In genomic region chr4:102827674-102828496, GRCh38 we compare ENCODE assay signal across 8 cellular contexts. TPM values are rescaled to one million over a fixed set of nuclear protein-coding genes. Genes with fewer than 3 reads are reported as not detected.
DNase-seq lines count a peak whose midpoint lies in the region; ATAC-seq and TF ChIP-seq lines count a peak whose summit lies in the region.

No MANE protein-coding gene starts in this region.

- peak overlapping the region; percentile 93 for H3K4me3 ChIP-seq in RWPE2 (ENCODE audit: severe bottlenecking)

- no peak overlapping the region for H2BK20ac ChIP-seq in H9 (ENCODE audit: low read depth, low read length, poor library complexity, severe bottlenecking)

- no CpG with 5 or more reads among the region's 50 CpGs for WGBS in H9 (ENCODE audit: extremely low coverage, insufficient read length, low lambda C conversion rate)

- H3K14ac ChIP-seq in H9 (ENCODE audit: insufficient read depth, low read length), result peak overlapping the region; percentile 99

- no peaks in the 10 kb centered on the region; a peak in 1 of 5 replicates for H3K9me3 Mint-ChIP-seq in H9
- H3K9me3 Mint-ChIP-seq in natural killer cell treated with Interleukin-12 subunit alpha and Interleukin-12 subunit beta and Interleukin-15 and Interleukin-18, amount 100 ng/mL, for 72 hours, result no peaks in the 10 kb centered on the region

- no peak overlapping the region for H2AK5ac ChIP-seq in H9 (ENCODE audit: insufficient read length, low read length)

- peaks cover 2 to 11% (median 3%) of the 10 kb centered on the region in 3 experiments; a peak in 5 of 7 replicates for H3K36me3 Mint-ChIP-seq in H9 (ENCODE audit: insufficient read depth in 1 of 3, low read depth in 3 of 3)
- H3K36me3 Mint-ChIP-seq in natural killer cell treated with Interleukin-12 subunit alpha and Interleukin-12 subunit beta and Interleukin-15 and Interleukin-18, amount 100 ng/mL, for 72 hours, result no peaks in the 10 kb centered on the region

- no peak overlapping the region for H3K23ac ChIP-seq in H9 (ENCODE audit: insufficient read length, low read depth, low read length)

- peak overlapping the region; percentile 76 for H3K56ac ChIP-seq in H9 (ENCODE audit: insufficient read length, low read depth, low read length)

- peak overlapping the region; percentile 43 for H2BK5ac ChIP-seq in H9 (ENCODE audit: insufficient read length, low read length)

- peaks cover 36% of the 10 kb centered on the region; the same call in 1 of the 2 replicates for H3K79me2 ChIP-seq in H9 (ENCODE audit: insufficient read depth, low read length)

- H3K27ac ChIP-seq in H9 (ENCODE audit: insufficient read length, low read depth, low read length) (peak overlapping the region; percentile 89), RWPE2 (ENCODE audit: poor library complexity, severe bottlenecking) (peak overlapping the region; percentile 91)

- no peaks in the 10 kb centered on the region for H3K9me3 ChIP-seq in H9 (ENCODE audit: control insufficient read depth, low read depth, low read length)
- no peaks in the 10 kb centered on the region for H3K9me3 ChIP-seq in RWPE2 (ENCODE audit: severe bottlenecking)

- H2BK120ac ChIP-seq in H9 (ENCODE audit: low read depth, low read length, poor library complexity, severe bottlenecking), result no peak overlapping the region

- no peak overlapping the region for H3T11ph ChIP-seq in H9 (ENCODE audit: low read length)

- H4K5ac ChIP-seq in H9 (ENCODE audit: insufficient read length, low read depth, low read length), result peak overlapping the region; percentile 21

- no peak for TF ChIP-seq CTCF in H9 (conservative IDR thresholded peaks at IDR 0.05)
- no peak for TF ChIP-seq CTCF in RWPE2 (IDR thresholded peaks at IDR 0.05; ENCODE audit: poor library complexity, severe bottlenecking)

- peak overlapping the region; percentile 8 for H4K8ac ChIP-seq in H9 (replicated peaks; ENCODE audit: insufficient read length, low read depth, low read length)

- H3K79me1 ChIP-seq in H9 (ENCODE audit: insufficient read depth, low read depth, low read length, poor library complexity, severe bottlenecking), result no peaks in the 10 kb centered on the region

- H3K18ac ChIP-seq in H9 (ENCODE audit: insufficient read length, low read depth, low read length), result peak overlapping the region; percentile 86

- H2AFZ ChIP-seq in H9 (ENCODE audit: low read length), result no peak overlapping the region

- no peak overlapping the region for H2BK15ac ChIP-seq in H9 (ENCODE audit: low read depth, low read length)

- peak overlapping the region; percentile 97 for H4K91ac ChIP-seq in H9 (ENCODE audit: insufficient read length, low read depth, low read length)

- peak; percentile 100 for DNase-seq in G401 (ENCODE audit: low spot score)
- DNase-seq in H9, result peak; percentile 99
- DNase-seq in M059J (ENCODE audit: low read depth), result peak; percentile 99
- DNase-seq in RWPE2 (ENCODE audit: low spot score), result peak; percentile 100
- peak; percentile 97 for DNase-seq in activated effector memory CD4-positive, alpha-beta T cell treated with Interleukin-2 at 50 U/mL for 16 hours
- peak; percentile 100 for DNase-seq in fibroblast of the conjunctiva (ENCODE audit: low read depth)
- peak; percentile 100 for DNase-seq in natural killer cell treated with Interleukin-12 subunit alpha and Interleukin-12 subunit beta and Interleukin-15 and Interleukin-18, amount 100 ng/mL, for 72 hours (ENCODE audit: low spot score)
- peak; percentile 99 for DNase-seq in stimulated activated naive CD4-positive, alpha-beta T cell treated with Interleukin-2 at 50 U/mL for 16 hours (lab: John Stamatoyannopoulos, UW)

- no peaks in the 10 kb centered on the region for H3K27me3 Mint-ChIP-seq in H9 (ENCODE audit: low read depth)
- H3K27me3 Mint-ChIP-seq in natural killer cell treated with Interleukin-12 subunit alpha and Interleukin-12 subunit beta and Interleukin-15 and Interleukin-18, amount 100 ng/mL, for 72 hours, result no peaks in the 10 kb centered on the region

- H3K23me2 ChIP-seq in H9 (ENCODE audit: insufficient read length, low read depth, low read length, poor library complexity, severe bottlenecking), result no peaks in the 10 kb centered on the region

- peaks cover 2% of the 10 kb centered on the region for H4K20me1 ChIP-seq in H9 (ENCODE audit: control insufficient read depth, insufficient read depth, insufficient read length)

- no peaks in the 10 kb centered on the region; the same call in 1 of the 2 replicates for H3K4me1 ChIP-seq in H9 (ENCODE audit: insufficient read depth, low read length)
- peaks cover 28% of the 10 kb centered on the region for H3K4me1 ChIP-seq in RWPE2 (ENCODE audit: insufficient read depth, poor library complexity, severe bottlenecking)

- no peaks in the 10 kb centered on the region for H3K27me3 ChIP-seq in H9 (ENCODE audit: insufficient read depth, low read length)
- H3K27me3 ChIP-seq in RWPE2 (ENCODE audit: insufficient read depth, poor library complexity, severe bottlenecking), result no peaks in the 10 kb centered on the region

- peak overlapping the region; percentile 93 for H3K9ac ChIP-seq in H9 (ENCODE audit: extremely low read depth, insufficient read length, low read length)

- H3K27ac Mint-ChIP-seq in H9, result no peak overlapping the region; a peak in 2 of 7 replicates
- H3K27ac Mint-ChIP-seq in natural killer cell treated with Interleukin-12 subunit alpha and Interleukin-12 subunit beta and Interleukin-15 and Interleukin-18, amount 100 ng/mL, for 72 hours, result no peak overlapping the region

- peak; percentile 77 for ATAC-seq in RWPE2 (ENCODE audit: low read depth)
- ATAC-seq in natural killer cell treated with Interleukin-12 subunit alpha and Interleukin-12 subunit beta and Interleukin-15 and Interleukin-18, amount 100 ng/mL, for 72 hours, result peak; percentile 81 to 87

- in situ Hi-C loops in G401 (cut with HindIII; ENCODE audit: low sequenced_read_pairs), result no loop called here

- H3K4ac ChIP-seq in H9 (ENCODE audit: low read depth, low read length), result no peak overlapping the region; the same call in 1 of the 2 replicates

- peaks cover 36 to 46% of the 10 kb centered on the region in 2 experiments for H3K4me1 Mint-ChIP-seq in H9
- H3K4me1 Mint-ChIP-seq in natural killer cell treated with Interleukin-12 subunit alpha and Interleukin-12 subunit beta and Interleukin-15 and Interleukin-18, amount 100 ng/mL, for 72 hours (ENCODE audit: low read depth in 2 of 2), result peaks cover 23 to 28% of the 10 kb centered on the region in 2 donors

- H3K36me3 ChIP-seq in RWPE2 (ENCODE audit: low read depth), result peaks cover 38% of the 10 kb centered on the region

- H3K4me3 Mint-ChIP-seq in H9, result no peak overlapping the region
- H3K4me3 Mint-ChIP-seq in natural killer cell treated with Interleukin-12 subunit alpha and Interleukin-12 subunit beta and Interleukin-15 and Interleukin-18, amount 100 ng/mL, for 72 hours, result no peak overlapping the region

- no peak overlapping the region for H2BK12ac ChIP-seq in H9 (ENCODE audit: insufficient read length, low read depth, low read length)

- H3K4me2 ChIP-seq in H9 (ENCODE audit: insufficient read depth, insufficient read length, low read length), result peak overlapping the region; percentile 73

RNA-seq across cellular contexts. Expression of gene UBE2D3, which starts 0.5 kb away (rescaled TPM):
- total RNA-seq in G401 (2014; rRNA removed; shearing (Covaris generic)), result 460 and 522 TPM in 2 replicates
- 377 and 378 TPM in 2 replicates for total RNA-seq in H9 (2021)
- 325 and 456 TPM in 2 replicates for total RNA-seq in M059J (2014; rRNA removed; shearing (Covaris generic))
- total RNA-seq in natural killer cell treated with Interleukin-12 subunit alpha and Interleukin-12 subunit beta and Interleukin-15 and Interleukin-18, amount 100 ng/mL, for 72 hours, result 100 to 1,000 TPM; 400 to 403 TPM

RNA-seq across cellular contexts. Expression of gene CISD2, which starts 40.9 kb away (rescaled TPM):
- 72.7 and 80.0 TPM in 2 replicates for total RNA-seq in G401 (2014; rRNA removed; shearing (Covaris generic))
- total RNA-seq in H9 (2021), result 45.6 and 46.0 TPM in 2 replicates
- 30.5 and 47.7 TPM in 2 replicates for total RNA-seq in M059J (2014; rRNA removed; shearing (Covaris generic))
- 10 to 100 TPM; 26.8 to 31.1 TPM for total RNA-seq in natural killer cell treated with Interleukin-12 subunit alpha and Interleukin-12 subunit beta and Interleukin-15 and Interleukin-18, amount 100 ng/mL, for 72 hours

Comparison
In these comparisons a context has a peak if more than half of its experiments do, and no peak if none do; other contexts are left out.
1. Peak in every context shown above with its lines: DNase-seq, ATAC-seq, H3K4me3 ChIP-seq and H3K27ac ChIP-seq.